Comparison of ENCODE assay signal across 8 cellular contexts in the genomic region with DNA sequence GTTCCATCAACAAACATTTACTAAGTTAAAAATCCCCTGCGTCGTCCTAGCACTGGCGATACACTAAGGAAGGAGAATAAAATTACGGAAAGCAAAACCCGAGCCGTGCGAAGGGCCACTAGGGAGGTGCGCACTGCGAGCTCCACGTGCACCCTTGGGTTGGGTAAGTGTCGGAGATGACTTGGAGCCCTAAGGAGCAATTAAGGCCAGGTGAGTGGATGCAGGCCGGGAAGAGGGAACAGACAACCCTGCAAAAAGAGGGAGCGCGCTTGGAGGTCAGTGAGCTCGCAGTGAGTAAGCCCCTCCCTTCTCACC. TPM values are rescaled to one million over a fixed set of nuclear protein-coding genes. Genes with fewer than 3 reads are reported as not detected.
A peak's percentile ranks its signal among the peaks of the same experiment; 100 is the strongest.
DNase-seq lines count a peak whose midpoint lies in the region; ATAC-seq and TF ChIP-seq lines count a peak whose summit lies in the region.

No MANE protein-coding gene starts in this region.

- intact Hi-C loops in body of pancreas (cut with DNase I) = no loop called here

- WGBS in body of pancreas, 2 donors = 0 to 1% methylated on average over 14 to 15 of the region's 15 CpGs

- H3K36me3 ChIP-seq in body of pancreas (replicated peaks in 1 of 2; ENCODE audit: insufficient read depth in 1 of 2, low read depth in 2 of 2) = peaks cover under 1 to 4% of the 10 kb centered on the region in 2 donors

- TF ChIP-seq CTCF in body of pancreas (IDR thresholded peaks at IDR 0.05) (peak in 1 of 7 experiments; percentile 11), mesothelial cell of epicardium (IDR thresholded peaks at IDR 0.05; ENCODE audit: unreplicated experiment) (no peak)

- H3K4me1 ChIP-seq in body of pancreas = peaks cover 21% of the 10 kb centered on the region

- peak overlapping the region; percentile 92 for H3K4me3 Mint-ChIP-seq in mesothelial cell of epicardium

- peak overlapping the region; percentile 61 to 99 for H3K4me3 ChIP-seq in body of pancreas

- H3K27ac ChIP-seq in body of pancreas = peak overlapping the region; percentile 13 to 91 (median 82)

- ATAC-seq in GM19043 (IDR thresholded peaks at IDR 0.05; ENCODE audit: low read depth, unreplicated experiment) (peak; percentile 20), HG03342 (IDR thresholded peaks at IDR 0.05; ENCODE audit: unreplicated experiment) (peak; percentile 10), body of pancreas (peak; percentile 27)

- no peaks in the 10 kb centered on the region for H3K27me3 Mint-ChIP-seq in mesothelial cell of epicardium (ENCODE audit: low read depth)

- peaks cover 8% of the 10 kb centered on the region for H3K36me3 Mint-ChIP-seq in mesothelial cell of epicardium

- no peak for TF ChIP-seq POLR2A in body of pancreas (IDR thresholded peaks at IDR 0.05)

- peaks cover 21% of the 10 kb centered on the region for H3K4me1 Mint-ChIP-seq in mesothelial cell of epicardium

- H3K9me3 ChIP-seq in body of pancreas = no peaks in the 10 kb centered on the region

- peak overlapping the region; percentile 89 for H3K27ac Mint-ChIP-seq in mesothelial cell of epicardium

- H3K9me3 Mint-ChIP-seq in mesothelial cell of epicardium = no peaks in the 10 kb centered on the region

- DNase-seq in body of pancreas (no peak), mesothelial cell of epicardium (ENCODE audit: low spot score in 2 of 2, unreplicated experiment in 2 of 2) (no peak), NCI-H2227 (lab: John Stamatoyannopoulos, UW; ENCODE audit: unreplicated experiment) (no peak), NCI-H82 treated with DMSO at 0.1 percent for 48 hours (lab: John Stamatoyannopoulos, UW; ENCODE audit: unreplicated experiment) (no peak), DMS 273 treated with DMSO at 0.1 percent for 48 hours (lab: John Stamatoyannopoulos, UW) (no peak)
- no peak for DNase-seq in activated CD4-positive, alpha-beta T cell treated with anti-CD3 and anti-CD28 coated beads for 48 hours

- H3K27me3 ChIP-seq in body of pancreas = no peaks in the 10 kb centered on the region

RNA-seq across cellular contexts. Expression of gene WDR4, which starts 0.7 kb away (rescaled TPM):
- total RNA-seq in body of pancreas = 10 to 100 TPM in 1 of 2 donors, 1 to 10 TPM in 1; 8.0 to 37.9 TPM
- total RNA-seq in mesothelial cell of epicardium = 19.9 to 21.7 TPM (median 19.9 TPM) in 3 replicates

RNA-seq across cellular contexts. Expression of gene NDUFV3, which starts 14.5 kb away (rescaled TPM):
- total RNA-seq in body of pancreas (10 to 100 TPM; 42.3 to 55.0 TPM), mesothelial cell of epicardium (34.1 to 36.7 TPM (median 34.4 TPM) in 3 replicates)

RNA-seq across cellular contexts. Expression of gene ERVH48-1, which starts 46.8 kb away (rescaled TPM):
- total RNA-seq in body of pancreas = under 1 TPM in 1 of 2 donors, not detected in 1; 0.52 TPM
- total RNA-seq in mesothelial cell of epicardium = 2.9 to 4.5 TPM (median 4.5 TPM) in 3 replicates
